1 cellular context compared by ENCODE assay signal in the genomic region with DNA sequence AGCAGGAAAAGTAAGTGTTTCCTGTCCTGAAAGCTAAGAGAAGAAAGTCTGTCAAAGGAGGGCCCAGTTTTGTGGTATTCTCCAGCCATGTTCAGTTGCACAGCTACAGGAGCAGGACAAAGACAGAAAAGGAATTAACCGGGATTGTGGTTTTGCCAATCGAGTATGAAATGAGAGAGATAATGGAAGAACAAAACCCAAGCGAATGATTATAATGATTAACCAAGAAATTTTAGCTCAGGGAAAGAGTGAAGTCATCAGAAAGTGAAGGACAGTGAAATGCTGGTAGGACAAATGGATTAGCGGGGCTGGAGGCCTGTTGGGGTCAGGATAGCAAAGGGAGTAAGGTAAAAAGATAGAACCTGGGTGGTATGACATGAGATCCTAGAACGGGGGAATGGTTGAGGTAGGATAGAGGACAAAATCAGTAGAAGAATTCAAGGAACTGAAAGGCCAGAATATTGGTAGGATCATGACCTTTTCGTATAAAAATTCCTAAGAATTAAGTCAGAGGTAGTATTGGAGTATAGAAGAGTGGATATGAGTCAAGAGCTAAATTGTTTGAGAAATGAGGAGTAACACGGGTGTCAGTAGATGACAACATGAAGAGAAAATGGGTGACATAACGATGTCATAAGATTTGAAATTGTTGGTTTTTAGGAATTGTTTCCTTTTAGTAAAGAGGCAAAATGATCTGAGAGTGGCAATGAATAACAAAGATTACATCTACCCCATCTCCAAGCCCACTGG.
TF ChIP-seq lines count a peak whose summit lies in the region.

No MANE protein-coding gene starts in this region.

TF ChIP-seq in GM23338, 12 proteins besides CTCF, POLR2A, EP300 and RAD21 (continued from another document):
- TF ChIP-seq, protein P1, sequence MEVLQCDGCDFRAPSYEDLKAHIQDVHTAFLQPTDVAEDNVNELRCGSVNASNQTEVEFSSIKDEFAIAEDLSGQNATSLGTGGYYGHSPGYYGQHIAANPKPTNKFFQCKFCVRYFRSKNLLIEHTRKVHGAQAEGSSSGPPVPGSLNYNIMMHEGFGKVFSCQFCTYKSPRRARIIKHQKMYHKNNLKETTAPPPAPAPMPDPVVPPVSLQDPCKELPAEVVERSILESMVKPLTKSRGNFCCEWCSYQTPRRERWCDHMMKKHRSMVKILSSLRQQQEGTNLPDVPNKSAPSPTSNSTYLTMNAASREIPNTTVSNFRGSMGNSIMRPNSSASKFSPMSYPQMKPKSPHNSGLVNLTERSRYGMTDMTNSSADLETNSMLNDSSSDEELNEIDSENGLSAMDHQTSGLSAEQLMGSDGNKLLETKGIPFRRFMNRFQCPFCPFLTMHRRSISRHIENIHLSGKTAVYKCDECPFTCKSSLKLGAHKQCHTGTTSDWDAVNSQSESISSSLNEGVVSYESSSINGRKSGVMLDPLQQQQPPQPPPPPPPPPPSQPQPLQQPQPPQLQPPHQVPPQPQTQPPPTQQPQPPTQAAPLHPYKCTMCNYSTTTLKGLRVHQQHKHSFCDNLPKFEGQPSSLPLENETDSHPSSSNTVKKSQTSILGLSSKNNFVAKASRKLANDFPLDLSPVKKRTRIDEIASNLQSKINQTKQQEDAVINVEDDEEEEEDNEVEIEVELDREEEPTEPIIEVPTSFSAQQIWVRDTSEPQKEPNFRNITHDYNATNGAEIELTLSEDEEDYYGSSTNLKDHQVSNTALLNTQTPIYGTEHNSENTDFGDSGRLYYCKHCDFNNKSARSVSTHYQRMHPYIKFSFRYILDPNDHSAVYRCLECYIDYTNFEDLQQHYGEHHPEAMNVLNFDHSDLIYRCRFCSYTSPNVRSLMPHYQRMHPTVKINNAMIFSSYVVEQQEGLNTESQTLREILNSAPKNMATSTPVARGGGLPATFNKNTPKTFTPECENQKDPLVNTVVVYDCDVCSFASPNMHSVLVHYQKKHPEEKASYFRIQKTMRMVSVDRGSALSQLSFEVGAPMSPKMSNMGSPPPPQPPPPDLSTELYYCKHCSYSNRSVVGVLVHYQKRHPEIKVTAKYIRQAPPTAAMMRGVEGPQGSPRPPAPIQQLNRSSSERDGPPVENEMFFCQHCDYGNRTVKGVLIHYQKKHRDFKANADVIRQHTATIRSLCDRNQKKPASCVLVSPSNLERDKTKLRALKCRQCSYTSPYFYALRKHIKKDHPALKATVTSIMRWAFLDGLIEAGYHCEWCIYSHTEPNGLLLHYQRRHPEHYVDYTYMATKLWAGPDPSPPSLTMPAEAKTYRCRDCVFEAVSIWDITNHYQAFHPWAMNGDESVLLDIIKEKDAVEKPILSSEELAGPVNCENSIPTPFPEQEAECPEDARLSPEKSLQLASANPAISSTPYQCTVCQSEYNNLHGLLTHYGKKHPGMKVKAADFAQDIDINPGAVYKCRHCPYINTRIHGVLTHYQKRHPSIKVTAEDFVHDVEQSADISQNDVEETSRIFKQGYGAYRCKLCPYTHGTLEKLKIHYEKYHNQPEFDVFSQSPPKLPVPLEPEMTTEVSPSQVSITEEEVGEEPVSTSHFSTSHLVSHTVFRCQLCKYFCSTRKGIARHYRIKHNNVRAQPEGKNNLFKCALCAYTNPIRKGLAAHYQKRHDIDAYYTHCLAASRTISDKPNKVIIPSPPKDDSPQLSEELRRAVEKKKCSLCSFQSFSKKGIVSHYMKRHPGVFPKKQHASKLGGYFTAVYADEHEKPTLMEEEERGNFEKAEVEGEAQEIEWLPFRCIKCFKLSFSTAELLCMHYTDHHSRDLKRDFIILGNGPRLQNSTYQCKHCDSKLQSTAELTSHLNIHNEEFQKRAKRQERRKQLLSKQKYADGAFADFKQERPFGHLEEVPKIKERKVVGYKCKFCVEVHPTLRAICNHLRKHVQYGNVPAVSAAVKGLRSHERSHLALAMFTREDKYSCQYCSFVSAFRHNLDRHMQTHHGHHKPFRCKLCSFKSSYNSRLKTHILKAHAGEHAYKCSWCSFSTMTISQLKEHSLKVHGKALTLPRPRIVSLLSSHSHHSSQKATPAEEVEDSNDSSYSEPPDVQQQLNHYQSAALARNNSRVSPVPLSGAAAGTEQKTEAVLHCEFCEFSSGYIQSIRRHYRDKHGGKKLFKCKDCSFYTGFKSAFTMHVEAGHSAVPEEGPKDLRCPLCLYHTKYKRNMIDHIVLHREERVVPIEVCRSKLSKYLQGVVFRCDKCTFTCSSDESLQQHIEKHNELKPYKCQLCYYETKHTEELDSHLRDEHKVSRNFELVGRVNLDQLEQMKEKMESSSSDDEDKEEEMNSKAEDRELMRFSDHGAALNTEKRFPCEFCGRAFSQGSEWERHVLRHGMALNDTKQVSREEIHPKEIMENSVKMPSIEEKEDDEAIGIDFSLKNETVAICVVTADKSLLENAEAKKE (CRISPR knock-in tag; IDR thresholded peaks at IDR 0.05), result no peak
